Comparison of ENCODE assay signal across 9 cellular contexts in the genomic region with DNA sequence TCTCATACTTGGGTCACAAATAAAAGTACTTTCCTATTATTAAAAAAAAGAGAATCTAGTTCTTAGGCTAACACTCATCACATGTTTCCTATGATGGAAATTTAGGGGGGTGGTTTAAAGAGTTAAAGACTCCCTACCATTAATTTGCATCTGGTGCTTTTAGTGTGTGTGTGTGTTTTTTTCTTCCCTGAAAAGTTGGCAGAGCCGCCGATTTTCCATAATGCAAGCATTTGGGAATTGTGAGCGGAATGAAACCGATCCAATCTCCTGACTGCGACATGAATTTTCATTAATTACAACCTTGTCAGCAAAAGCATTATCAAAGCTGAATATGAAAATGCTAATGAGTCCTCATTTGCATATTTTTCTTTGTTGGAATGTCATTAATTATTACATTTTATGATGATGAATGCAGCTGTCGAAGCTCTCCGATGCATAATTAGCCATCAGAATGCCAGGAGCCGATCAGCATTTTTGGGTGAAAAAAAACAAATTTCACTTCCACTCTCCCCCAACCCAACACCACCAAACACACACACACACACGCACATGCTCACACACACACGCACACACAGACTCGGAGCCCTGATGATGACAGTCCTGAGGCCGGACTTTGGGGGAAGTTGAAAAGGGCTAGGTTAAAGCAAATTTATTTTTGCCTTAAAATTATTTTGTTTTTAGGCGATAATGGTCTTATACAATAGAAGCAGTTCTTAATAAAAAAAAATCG.
DNase-seq lines count a peak whose midpoint lies in the region; ATAC-seq and TF ChIP-seq lines count a peak whose summit lies in the region.
"Had no signal": no experiment of that assay in that cellular context is flagged by ENCODE, and none has a peak within 500 bp of the region (broad histone marks: within the 10 kb centered on the region; RNA-seq: fewer than 3 reads in every experiment).

No MANE protein-coding gene starts in this region.

- no peaks in the 10 kb centered on the region for H3K9me3 Mint-ChIP-seq in naive B cell
- no peaks in the 10 kb centered on the region for H3K9me3 Mint-ChIP-seq in activated CD4-positive, alpha-beta T cell treated with anti-CD3 and anti-CD28 coated beads, Interleukin-2, amount 10 ng/mL, durations not matched to agents 24 days and 14 days
- H3K9me3 Mint-ChIP-seq: CD8-positive, alpha-beta T cell had no signal

- H3K4me3 ChIP-seq in epithelial cell of esophagus (ENCODE audit: low read length): peak overlapping the region; percentile 62

- peak overlapping the region; percentile 32 to 92 (median 75) for H3K4me3 Mint-ChIP-seq in naive B cell
- H3K4me3 Mint-ChIP-seq in activated CD4-positive, alpha-beta T cell treated with anti-CD3 and anti-CD28 coated beads, Interleukin-2, amount 10 ng/mL, durations not matched to agents 24 days and 14 days: no peak overlapping the region
- H3K4me3 Mint-ChIP-seq: CD8-positive, alpha-beta T cell had no signal

- TF ChIP-seq CTCF in epithelial cell of esophagus (IDR thresholded peaks at IDR 0.05; ENCODE audit: insufficient read depth, low read depth, low read length, missing control alignments): no peak

- peak; percentile 36 for DNase-seq in AG08396 (ENCODE audit: low spot score)
- DNase-seq in NCI-H2227 (lab: John Stamatoyannopoulos, UW; ENCODE audit: unreplicated experiment): peak; percentile 62
- DNase-seq in epithelial cell of esophagus (ENCODE audit: low read depth): no peak
- DNase-seq in naive B cell: peak; percentile 28
- no peak for DNase-seq in epidermal melanocyte (ENCODE audit: insufficient read length, low spot score)
- no peak for DNase-seq in SK-N-DZ (ENCODE audit: low spot score)
- DNase-seq in OCI-M1 (lab: John Stamatoyannopoulos, UW): no peak
- DNase-seq in activated CD4-positive, alpha-beta T cell treated with anti-CD3 and anti-CD28 coated beads, Interleukin-2, amount 10 ng/mL, durations not matched to agents 24 days and 14 days: no peak
- DNase-seq: CD8-positive, alpha-beta T cell had no signal

- H3K27ac Mint-ChIP-seq in naive B cell: peak overlapping the region in 5 of 6 donors; percentile 30 to 95 (median 93)
- H3K27ac Mint-ChIP-seq in activated CD4-positive, alpha-beta T cell treated with anti-CD3 and anti-CD28 coated beads, Interleukin-2, amount 10 ng/mL, durations not matched to agents 24 days and 14 days: no peak overlapping the region
- H3K27ac Mint-ChIP-seq: CD8-positive, alpha-beta T cell had no signal

- peaks cover 29 to 53% (median 49%) of the 10 kb centered on the region in 3 donors for H3K4me1 Mint-ChIP-seq in naive B cell
- no peaks in the 10 kb centered on the region for H3K4me1 Mint-ChIP-seq in activated CD4-positive, alpha-beta T cell treated with anti-CD3 and anti-CD28 coated beads, Interleukin-2, amount 10 ng/mL, durations not matched to agents 24 days and 14 days

- H3K36me3 Mint-ChIP-seq in naive B cell: no peaks in the 10 kb centered on the region
- no peaks in the 10 kb centered on the region for H3K36me3 Mint-ChIP-seq in activated CD4-positive, alpha-beta T cell treated with anti-CD3 and anti-CD28 coated beads, Interleukin-2, amount 10 ng/mL, durations not matched to agents 24 days and 14 days (ENCODE audit: low read depth)
- H3K36me3 Mint-ChIP-seq: CD8-positive, alpha-beta T cell had no signal

- intact Hi-C loops in activated CD4-positive, alpha-beta T cell treated with anti-CD3 and anti-CD28 coated beads, Interleukin-2, amount 10 ng/mL, durations not matched to agents 24 days and 14 days (cut with micrococcal nuclease): no loop called here

- H3K27me3 Mint-ChIP-seq in naive B cell: no peaks in the 10 kb centered on the region
- peaks cover 7% of the 10 kb centered on the region for H3K27me3 Mint-ChIP-seq in activated CD4-positive, alpha-beta T cell treated with anti-CD3 and anti-CD28 coated beads, Interleukin-2, amount 10 ng/mL, durations not matched to agents 24 days and 14 days

- no peak for ATAC-seq in naive B cell (ENCODE audit: low read depth in 2 of 2)
- ATAC-seq: CD8-positive, alpha-beta T cell had no signal

Comparison
In these comparisons a context has a peak if more than half of its experiments do, and no peak if none do; other contexts are left out.
1. DNase-seq: peak in AG08396 (single experiment), NCI-H2227 (single experiment) and naive B cell (single experiment); none in epithelial cell of esophagus (single experiment), epidermal melanocyte (single experiment), SK-N-DZ (single experiment), OCI-M1 (single experiment) and activated CD4-positive, alpha-beta T cell treated with anti-CD3 and anti-CD28 coated beads, Interleukin-2, amount 10 ng/mL, durations not matched to agents 24 days and 14 days (single experiment).